ENCODE assay signal across 8 cellular contexts in the genomic region with DNA sequence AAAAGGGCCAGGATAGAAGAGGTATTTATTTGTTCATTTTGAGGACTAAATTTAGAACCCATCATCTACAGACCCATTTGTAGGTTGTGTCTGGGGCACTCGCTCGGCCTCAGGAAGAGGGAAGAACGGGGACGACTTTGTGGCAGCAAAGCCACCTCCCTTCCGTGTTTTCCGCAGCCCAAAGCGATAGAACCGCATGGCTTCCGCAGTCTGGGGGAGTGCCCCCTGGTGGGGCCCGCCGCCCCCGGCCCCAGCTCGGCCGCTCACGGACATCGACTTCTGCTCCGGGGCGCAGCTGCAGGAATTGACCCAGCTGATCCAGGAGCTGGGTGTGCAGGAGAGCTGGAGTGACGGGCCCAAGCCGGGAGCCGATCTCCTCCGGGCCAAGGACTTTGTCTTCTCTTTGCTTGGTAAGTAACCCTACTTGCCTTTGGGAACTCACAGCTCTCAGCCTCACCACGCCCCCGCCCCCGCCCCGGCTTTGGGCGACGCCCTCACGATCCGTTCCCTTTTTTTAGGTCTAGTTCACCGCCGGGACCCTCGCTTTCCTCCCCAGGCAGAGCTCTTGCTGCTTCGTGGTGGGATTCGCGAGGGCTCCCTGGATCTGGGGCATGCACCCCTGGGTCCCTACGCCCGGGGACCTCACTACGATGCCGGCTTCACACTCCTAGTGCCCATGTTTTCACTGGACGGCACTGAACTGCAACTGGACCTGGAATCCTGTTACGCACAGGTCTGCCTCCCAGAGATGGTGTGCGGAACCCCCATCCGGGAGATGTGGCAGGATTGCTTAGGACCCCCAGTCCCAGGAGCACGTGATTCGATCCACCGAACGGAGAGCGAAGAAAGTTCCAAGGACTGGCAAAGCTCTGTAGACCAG. TPM values are rescaled to one million over a fixed set of nuclear protein-coding genes. Genes with fewer than 3 reads are reported as not detected.
DNase-seq lines count a peak whose midpoint lies in the region; ATAC-seq and TF ChIP-seq lines count a peak whose summit lies in the region.

No MANE protein-coding gene starts in this region.

- no peak overlapping the region for H2BK120ac ChIP-seq in IMR-90 (ENCODE audit: low read depth, low read length)

- POLR2A ChIA-PET in AG04450 (lab: Yijun Ruan, JAX) (interaction anchor here (1.2 to 2.7 kb wide), 3 partner anchors 8 to 48 kb away, joined by 3 to 16 read pairs (median 4); partner anchors contain the start of gene POLR2A), IMR-90 (lab: Charles Lee; ENCODE audit: unreplicated experiment) (no interaction called here)

- TF ChIP-seq CTCF in AG04450 (IDR thresholded peaks at IDR 0.05; ENCODE audit: low read depth, low read length) (peak; percentile 17; the same call in 1 of the 2 replicates), IMR-90 (conservative IDR thresholded peaks at IDR 0.05; ENCODE audit: low read depth, low read length) (0 out of 2 replicates have a peak, but pooled peaks have one; percentile 8), cardiac fibroblast (IDR thresholded peaks at IDR 0.05; ENCODE audit: low read depth, low read length) (no peak), right lobe of liver (IDR thresholded peaks at IDR 0.05) (no peak)

- H3K27me3 ChIP-seq in AG04450 (ENCODE audit: control insufficient read depth, insufficient read depth, low read length) (peaks cover 31% of the 10 kb centered on the region), IMR-90 (ENCODE audit: control insufficient read depth, insufficient read depth, low read length) (peaks cover 30% of the 10 kb centered on the region), right lobe of liver (no peaks in the 10 kb centered on the region)

- H3K9me1 ChIP-seq in IMR-90 (ENCODE audit: insufficient read depth, low read length): no peaks in the 10 kb centered on the region

- in situ Hi-C loops in IMR-90 (cut with MboI; ENCODE audit: low sequenced_read_pairs): no loop called here

- H2BK15ac ChIP-seq in IMR-90 (ENCODE audit: low read depth, low read length): no peak overlapping the region

- peak overlapping the region; percentile 10; the same call in 1 of the 2 replicates for H3K4ac ChIP-seq in IMR-90 (ENCODE audit: low read depth, low read length)

- BruUV-seq in IMR-90 (replicated peaks; lab: Mats Ljungman, UMichigan): no TSS peak

- H4K91ac ChIP-seq in IMR-90 (ENCODE audit: insufficient read depth, low read depth, low read length): no peak overlapping the region

- peak overlapping the region; percentile 81 for H2AFZ ChIP-seq in IMR-90 (replicated peaks; ENCODE audit: low read length, poor library complexity)

- H3K27ac ChIP-seq in AG04450 (ENCODE audit: low read depth, low read length) (no peak overlapping the region), IMR-90 (ENCODE audit: insufficient read depth, low read length) (no peak overlapping the region), right lobe of liver (peak overlapping the region; percentile 17 to 65 (median 46))

- peaks cover 0 to 2% of the 10 kb centered on the region in 2 experiments; a peak in 1 of 4 replicates for H3K79me1 ChIP-seq in IMR-90 (ENCODE audit: low read depth in 1 of 2, low read length in 2 of 2)

- peak overlapping the region; percentile 10; the same call in 1 of the 2 replicates for H4K5ac ChIP-seq in IMR-90 (ENCODE audit: low read depth, low read length)

- no peak overlapping the region for H3K14ac ChIP-seq in IMR-90 (replicated peaks; ENCODE audit: low read depth, low read length)

- H2AK9ac ChIP-seq in IMR-90 (replicated peaks; ENCODE audit: low read depth, low read length, poor library complexity): peak overlapping the region; percentile 18

- H4K20me1 ChIP-seq in IMR-90 (ENCODE audit: insufficient read depth, low read length): peaks cover 3% of the 10 kb centered on the region; the same call in 1 of the 2 replicates

- 12% methylated on average over 37 of the region's 49 CpGs; no CpG with 5 or more reads in 1 of the 2 experiments for WGBS in IMR-90 (ENCODE audit: extremely low coverage in 2 of 2, insufficient read length in 1 of 2), 2 experiments
- WGBS in right lobe of liver (ENCODE audit: insufficient coverage, low coverage, low lambda C conversion rate, missing lambda C conversion rate): 12% methylated on average over 23 of the region's 49 CpGs

- intact Hi-C loops in IMR-90 (cut with micrococcal nuclease) (loop anchor here (2.0 to 5.0 kb wide), 2 partner anchors 31 to 84 kb away; partner anchors contain the start of genes KCTD11 and TMEM256), right lobe of liver (cut with DNase I) (loop anchor here in 1 of 2 donors (5.0 kb wide), 1 partner anchor 79 kb away; the partner anchor contains the start of gene TMEM95)

- TF ChIP-seq POLR2A in IMR-90 (IDR thresholded peaks at IDR 0.05; ENCODE audit: low read depth, low read length) (no peak), right lobe of liver (IDR thresholded peaks at IDR 0.05) (peak; percentile 9)

- peak overlapping the region; percentile 42 to 66; a peak in 3 of 4 replicates for H4K8ac ChIP-seq in IMR-90 (ENCODE audit: low read depth in 2 of 2, low read length in 2 of 2)

- DNase-seq in AG04450 (ENCODE audit: low read depth, low spot score) (no peak), IMR-90 (no peak), UCSD-AML1 (lab: John Stamatoyannopoulos, UW; ENCODE audit: unreplicated experiment) (peak; percentile 81), cardiac fibroblast (ENCODE audit: low read depth in 2 of 2) (no peak), right lobe of liver (peak in 2 of 3 donors; percentile 58 to 67), globus pallidus (ENCODE audit: low spot score) (no peak)
- peak; percentile 71 for DNase-seq in stimulated activated CD8-positive, alpha-beta memory T cell treated with anti-CD3 and anti-CD28 coated beads, Interleukin-4, amount 100 ng/mL, for 48 hours

- H3K4me2 ChIP-seq in IMR-90 (ENCODE audit: low read depth, low read length): peak overlapping the region; percentile 68

- peak overlapping the region; percentile 74 for H2AK5ac ChIP-seq in IMR-90 (ENCODE audit: low read depth, low read length)

- no peak overlapping the region for H3K56ac ChIP-seq in IMR-90 (ENCODE audit: extremely low read depth, insufficient read depth, low read length)

- H3K23ac ChIP-seq in IMR-90 (ENCODE audit: low read depth, low read length): peak overlapping the region; percentile 54

- H3K4me1 ChIP-seq in IMR-90 (ENCODE audit: control insufficient read depth, insufficient read depth, low read length) (peaks cover 8% of the 10 kb centered on the region), right lobe of liver (peaks cover 0 to 40% (median 12%) of the 10 kb centered on the region in 4 donors)

- H2BK5ac ChIP-seq in IMR-90 (ENCODE audit: low read depth, low read length, poor library complexity, severe bottlenecking): no peak overlapping the region

- CTCF ChIA-PET in AG04450 (lab: Charles Lee) (interaction anchor here (0.6 to 3.3 kb wide), 9 partner anchors 11 to 125 kb away, joined by 3 to 14 read pairs (median 4); partner anchors contain the start of gene SENP3), IMR-90 (lab: Yijun Ruan, JAX) (interaction anchor here (0.8 to 1.9 kb wide), 7 partner anchors 8 to 126 kb away, joined by 3 to 12 read pairs (median 6); partner anchors contain the start of genes SENP3 and TMEM256)

- no peak for TF ChIP-seq RAD21 in IMR-90 (IDR thresholded peaks at IDR 0.05; ENCODE audit: low read length)

- H3K4me3 ChIP-seq in AG04450 (ENCODE audit: low read depth, low read length) (peak overlapping the region; percentile 45), IMR-90 (ENCODE audit: insufficient read depth, low read depth, low read length) (peak overlapping the region; percentile 33), cardiac fibroblast (replicated peaks in 1 of 2; ENCODE audit: low read depth in 2 of 2, low read length in 2 of 2) (peak overlapping the region; percentile 43 to 44), right lobe of liver (peak overlapping the region; percentile 44 to 63 (median 59))

- peaks cover 6% of the 10 kb centered on the region; the same call in 1 of the 2 replicates for H3K9me3 ChIP-seq in AG04450 (ENCODE audit: control insufficient read depth, insufficient read depth, low read length)
- H3K9me3 ChIP-seq in IMR-90 (ENCODE audit: control insufficient read depth, insufficient read depth, low read length): no peaks in the 10 kb centered on the region
- H3K9me3 ChIP-seq in right lobe of liver: no peaks in the 10 kb centered on the region

- ATAC-seq in GM19351 (IDR thresholded peaks at IDR 0.05; ENCODE audit: unreplicated experiment): peak; percentile 15
- ATAC-seq in IMR-90 (ENCODE audit: low read depth): no peak
- peak in 3 of 4 donors; percentile 1 to 6 (median 2) for ATAC-seq in right lobe of liver

- peak overlapping the region; percentile 12; the same call in 1 of the 2 replicates for H3K9ac ChIP-seq in IMR-90 (ENCODE audit: low read depth, low read length)

- dilution Hi-C loops in IMR-90 (cut with HindIII; ENCODE audit: low sequenced_read_pairs, unreplicated experiment): no loop called here

- no peak overlapping the region for H3K18ac ChIP-seq in IMR-90 (ENCODE audit: low read depth, low read length)

- H2BK20ac ChIP-seq in IMR-90 (ENCODE audit: low read depth, low read length): no peak overlapping the region

- no peaks in the 10 kb centered on the region for H3K36me3 ChIP-seq in IMR-90 (ENCODE audit: control insufficient read depth, insufficient read depth, low read length)
- no peaks in the 10 kb centered on the region for H3K36me3 ChIP-seq in right lobe of liver

RNA-seq across cellular contexts. Expression of gene TMEM102, which starts 0.7 kb away (rescaled TPM):
- 1.0 and 1.1 TPM in 2 replicates for polyA plus RNA-seq in AG04450 (2011; rRNA removed)
- 1.0 and 1.8 TPM in 2 replicates for polyA minus RNA-seq in AG04450 (2011; rRNA and poly(A)+ RNA removed)
- total RNA-seq in IMR-90 (2012; rRNA removed): 1.1 and 1.4 TPM in 2 replicates
- polyA plus RNA-seq in IMR-90 (2012; rRNA removed): 2.2 and 2.3 TPM in 2 replicates
- 2.0 and 3.0 TPM in 2 replicates for polyA plus RNA-seq in IMR-90 (2012; cell fraction: cytosol; rRNA removed)
- 1.2 and 2.3 TPM in 2 replicates for polyA plus RNA-seq in IMR-90 (2012; cell fraction: nucleus; rRNA removed; ENCODE audit: low replicate concordance)
- 1 to 10 TPM; 2.3 to 8.4 (median 4.0) TPM for total RNA-seq in right lobe of liver

RNA-seq across cellular contexts. Expression of gene FGF11, which starts 3.4 kb away (rescaled TPM):
- 0.58 and 0.63 TPM in 2 replicates for polyA plus RNA-seq in AG04450 (2011; rRNA removed)
- 0.28 and 0.39 TPM in 2 replicates for polyA minus RNA-seq in AG04450 (2011; rRNA and poly(A)+ RNA removed)
- 0.18 and 0.28 TPM in 2 replicates for total RNA-seq in IMR-90 (2012; rRNA removed)
- polyA plus RNA-seq in IMR-90 (2012; rRNA removed): 0.99 and 1.1 TPM in 2 replicates
- polyA plus RNA-seq in IMR-90 (2012; cell fraction: cytosol; rRNA removed): 0.96 and 1.8 TPM in 2 replicates
- polyA plus RNA-seq in IMR-90 (2012; cell fraction: nucleus; rRNA removed; ENCODE audit: low replicate concordance): 3.8 and 3.9 TPM in 2 replicates
- under 1 TPM in 5 of 6 experiments, not detected in 1; 0.37 to 0.84 (median 0.68) TPM for total RNA-seq in right lobe of liver

RNA-seq across cellular contexts. Expression of gene SPEM3, which starts 7.3 kb away (rescaled TPM):
- polyA plus RNA-seq in AG04450 (2011; rRNA removed) (not detected in 2 replicates), IMR-90 (2012; rRNA removed) (not detected in 2 replicates)
- polyA minus RNA-seq in AG04450 (2011; rRNA and poly(A)+ RNA removed): 0.05 TPM in 1 of 2 replicates, not detected in the other
- total RNA-seq in IMR-90 (2012; rRNA removed) (not detected in 2 replicates), right lobe of liver (not detected)
- not detected in 2 replicates for polyA plus RNA-seq in IMR-90 (2012; cell fraction: cytosol; rRNA removed)
- polyA plus RNA-seq in IMR-90 (2012; cell fraction: nucleus; rRNA removed; ENCODE audit: low replicate concordance): not detected in 2 replicates

RNA-seq across cellular contexts. Expression of gene CHRNB1, which starts 8.9 kb away (rescaled TPM):
- polyA plus RNA-seq in AG04450 (2011; rRNA removed): 5.3 and 6.3 TPM in 2 replicates
- polyA minus RNA-seq in AG04450 (2011; rRNA and poly(A)+ RNA removed): 2.9 and 4.2 TPM in 2 replicates
- 4.2 and 4.3 TPM in 2 replicates for total RNA-seq in IMR-90 (2012; rRNA removed)
- polyA plus RNA-seq in IMR-90 (2012; rRNA removed): 6.0 and 6.4 TPM in 2 replicates
- polyA plus RNA-seq in IMR-90 (2012; cell fraction: cytosol; rRNA removed): 7.0 and 8.0 TPM in 2 replicates
- 0.76 and 1.6 TPM in 2 replicates for polyA plus RNA-seq in IMR-90 (2012; cell fraction: nucleus; rRNA removed; ENCODE audit: low replicate concordance)
- total RNA-seq in right lobe of liver: 10 to 100 TPM in 2 of 6 experiments, 1 to 10 TPM in 4; 6.0 to 12.3 (median 8.2) TPM

RNA-seq across cellular contexts. Expression of gene SPEM2, which starts 10.5 kb away (rescaled TPM):
- polyA plus RNA-seq in AG04450 (2011; rRNA removed): not detected in 2 replicates
- not detected in 2 replicates for polyA minus RNA-seq in AG04450 (2011; rRNA and poly(A)+ RNA removed)
- not detected in 2 replicates for total RNA-seq in IMR-90 (2012; rRNA removed)
- not detected in 2 replicates for polyA plus RNA-seq in IMR-90 (2012; rRNA removed)
- not detected in 2 replicates for polyA plus RNA-seq in IMR-90 (2012; cell fraction: cytosol; rRNA removed)
- 0.13 TPM in 1 of 2 replicates, not detected in the other for polyA plus RNA-seq in IMR-90 (2012; cell fraction: nucleus; rRNA removed; ENCODE audit: low replicate concordance)
- not detected for total RNA-seq in right lobe of liver

Comparison
In these comparisons a context has a peak if more than half of its experiments do, and no peak if none do; other contexts are left out.
1. DNase-seq: peak in UCSD-AML1 (single experiment), right lobe of liver (2 of 3) and stimulated activated CD8-positive, alpha-beta memory T cell treated with anti-CD3 and anti-CD28 coated beads, Interleukin-4, amount 100 ng/mL, for 48 hours (single experiment); none in AG04450 (single experiment), IMR-90 (single experiment), cardiac fibroblast (0 of 2) and globus pallidus (single experiment).
2. H3K27ac ChIP-seq: peak in right lobe of liver (3 of 3); none in AG04450 (single experiment) and IMR-90 (single experiment).
3. CTCF ChIP-seq: peak in AG04450 (single experiment) and IMR-90 (single experiment); none in cardiac fibroblast (single experiment) and right lobe of liver (0 of 4).
4. Peak in every context shown above with its lines, with median percentiles within 50 percentile points of each other: H3K4me3 ChIP-seq.